Comparison of ENCODE assay signal across 12 cellular contexts in the genomic region with DNA sequence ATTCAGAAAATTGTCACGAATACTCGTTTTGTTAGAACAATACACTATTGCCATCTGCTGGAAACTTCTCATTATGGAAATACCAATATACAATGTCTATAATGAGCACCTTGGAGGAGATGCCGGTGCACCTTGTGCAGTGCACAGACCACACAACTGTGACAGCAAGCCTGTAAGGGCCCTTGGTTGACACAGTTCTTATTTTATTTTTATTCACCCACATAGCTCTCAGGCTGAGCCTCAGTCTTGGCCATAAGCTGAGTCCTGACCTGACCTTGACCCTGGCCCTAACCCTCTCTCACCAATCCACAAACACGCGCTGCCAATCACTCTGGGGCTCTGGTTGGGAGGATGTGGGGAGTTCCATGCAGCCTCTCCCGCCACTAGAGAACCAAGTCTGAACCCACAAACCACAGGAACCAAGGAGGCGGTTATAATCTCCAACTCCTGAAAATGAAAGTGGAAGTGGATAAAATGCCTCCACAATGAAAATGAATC. TPM values are rescaled to one million over a fixed set of nuclear protein-coding genes. Genes with fewer than 3 reads are reported as not detected.
A peak's percentile ranks its signal among the peaks of the same experiment; 100 is the strongest.
DNase-seq lines count a peak whose midpoint lies in the region; ATAC-seq, FAIRE-seq and TF ChIP-seq lines count a peak whose summit lies in the region.
"Had no signal": no experiment of that assay in that cellular context is flagged by ENCODE, and none has a peak within 500 bp of the region (broad histone marks: within the 10 kb centered on the region; RNA-seq: fewer than 3 reads in every experiment).

No MANE protein-coding gene starts in this region.

- DNase-seq in DMS 273 (lab: John Stamatoyannopoulos, UW; ENCODE audit: unreplicated experiment), result peak; percentile 3
- DNase-seq in DMS 273 treated with DMSO at 0.1 percent for 48 hours (lab: John Stamatoyannopoulos, UW), result no peak
- peak; percentile 50 for DNase-seq in RCC 7860 (ENCODE audit: low spot score)
- peak; percentile 23 for DNase-seq in GM12878 (ENCODE audit: low read depth, low spot score)
- DNase-seq in stimulated activated CD8-positive, alpha-beta memory T cell treated with anti-CD3 and anti-CD28 coated beads, Interleukin-15, amount 100 ng/mL, for 48 hours (ENCODE audit: low read depth in 2 of 2), result peak; percentile 18 to 30
- DNase-seq in esophagus muscularis mucosa (ENCODE audit: extremely low spot score), result no peak
- DNase-seq: 8988T had no signal

- SMC1A ChIA-PET in GM12878 (lab: Charles Lee; ENCODE audit: uncharacterized antibody, unreplicated experiment), result no interaction called here

- no peaks in the 10 kb centered on the region for H3K27me3 ChIP-seq in GM12878 (replicated peaks in 1 of 2; ENCODE audit: control insufficient read depth in 2 of 2, insufficient read depth in 2 of 2, low read length in 1 of 2)
- peaks cover 0 to 37% (median 0%) of the 10 kb centered on the region in 4 donors for H3K27me3 ChIP-seq in esophagus muscularis mucosa
- H3K27me3 ChIP-seq: vagina had no signal

- H3K9me3 ChIP-seq in GM12878 (replicated peaks; ENCODE audit: control insufficient read depth, insufficient read depth, low read length), result no peaks in the 10 kb centered on the region; the same call in 1 of the 3 replicates
- peaks cover 0 to 6% (median 0%) of the 10 kb centered on the region in 4 donors for H3K9me3 ChIP-seq in esophagus muscularis mucosa
- H3K9me3 ChIP-seq: vagina had no signal

- BruUV-seq in GM12878 (replicated peaks; lab: Mats Ljungman, UMichigan), result no TSS peak

- peak; percentile 86 for FAIRE-seq in RCC 7860 (lab: Jason Lieb, UNC)
- peak; percentile 64 for FAIRE-seq in GM12878 (lab: Jason Lieb, UNC)

- RAD21 ChIA-PET in GM12878 (lab: Charles Lee; ENCODE audit: unreplicated experiment), result no interaction called here

- TF ChIP-seq RAD21 in GM12878 (IDR thresholded peaks at IDR 0.05; ENCODE audit: insufficient read depth, low read depth, low read length), result no peak

- H3K27ac ChIP-seq in GM12878 (ENCODE audit: control insufficient read depth, insufficient read depth), result no peak overlapping the region
- H3K27ac ChIP-seq in esophagus muscularis mucosa (replicated peaks in 1 of 4), result no peak overlapping the region
- H3K27ac ChIP-seq: vagina had no signal

- no peak overlapping the region for H3K4me3 ChIP-seq in GM12878
- H3K4me3 ChIP-seq in esophagus muscularis mucosa, result no peak overlapping the region
- H3K4me3 ChIP-seq: lung, vagina had no signal

- CTCF ChIA-PET in GM12878 (lab: Yijun Ruan, JAX), result interaction anchor here (0.9 to 1.0 kb wide), 2 partner anchors 8 to 9 kb away, joined by 3 read pairs; a partner anchor contains a TSS

- H3K4me1 ChIP-seq in GM12878 (ENCODE audit: control insufficient read depth, insufficient read depth, low read length), result peaks cover 7% of the 10 kb centered on the region
- no peaks in the 10 kb centered on the region for H3K4me1 ChIP-seq in esophagus muscularis mucosa
- H3K4me1 ChIP-seq: vagina had no signal

- in situ Hi-C loops in GM12878 (cut with MboI), result no loop called here

- H3K9ac ChIP-seq in GM12878 (ENCODE audit: control insufficient read depth, insufficient read depth, low read length), result no peak overlapping the region

- TF ChIP-seq CTCF in GM12878 (IDR thresholded peaks at IDR 0.05 in 2 of 3, conservative IDR thresholded peaks at IDR 0.05 in 1 of 3; ENCODE audit: control insufficient read depth in 2 of 3, extremely low read depth in 1 of 3, insufficient read depth in 1 of 3, low read depth in 3 of 3, low read length in 3 of 3), result no peak
- TF ChIP-seq CTCF in esophagus muscularis mucosa (IDR thresholded peaks at IDR 0.05), result no peak

- 23% methylated on average over 7 of the region's 7 CpGs for WGBS in GM12878 (ENCODE audit: insufficient coverage, insufficient replicate concordance, low lambda C conversion rate, missing lambda C conversion rate)
- WGBS in esophagus muscularis mucosa, result 77% methylated on average over 7 of the region's 7 CpGs

- peak overlapping the region; percentile 57 for H3K4me2 ChIP-seq in GM12878 (ENCODE audit: control insufficient read depth, insufficient read depth)

- H2AFZ ChIP-seq in GM12878 (ENCODE audit: control insufficient read depth, low read depth, low read length), result no peak overlapping the region

- TF ChIP-seq POLR2A in GM12878 (IDR thresholded peaks at IDR 0.05; ENCODE audit: low read depth, low read length) (no peak), esophagus muscularis mucosa (IDR thresholded peaks at IDR 0.05; ENCODE audit: low read depth) (no peak), GM18505 (IDR thresholded peaks at IDR 0.05; ENCODE audit: borderline replicate concordance, extremely low read depth, insufficient read depth, insufficient read length) (no peak)

- ATAC-seq in GM12878, result peak; percentile 76
- no peak for ATAC-seq in HG03025 (IDR thresholded peaks at IDR 0.05; ENCODE audit: low FRiP score, unreplicated experiment)
- no peak for ATAC-seq in GM18505 (IDR thresholded peaks at IDR 0.05; ENCODE audit: unreplicated experiment)

- H3K79me2 ChIP-seq in GM12878 (ENCODE audit: control insufficient read depth, insufficient read depth, low read length), result no peaks in the 10 kb centered on the region

- TF ChIP-seq EP300 in GM12878 (IDR thresholded peaks at IDR 0.05; ENCODE audit: borderline replicate concordance in 1 of 2, control insufficient read depth in 1 of 2, low read depth in 2 of 2, low read length in 2 of 2) (no peak), esophagus muscularis mucosa (IDR thresholded peaks at IDR 0.05) (no peak)

- H4K20me1 ChIP-seq in GM12878 (ENCODE audit: control insufficient read depth, insufficient read depth), result no peaks in the 10 kb centered on the region

- H3K36me3 ChIP-seq in GM12878 (ENCODE audit: control insufficient read depth in 2 of 2, insufficient read depth in 2 of 2, low read length in 1 of 2), result no peaks in the 10 kb centered on the region
- no peaks in the 10 kb centered on the region for H3K36me3 ChIP-seq in esophagus muscularis mucosa
- H3K36me3 ChIP-seq: vagina had no signal

- intact Hi-C loops in GM12878 (cut with micrococcal nuclease; ENCODE audit: unreplicated experiment), result no loop called here
- intact Hi-C loops in esophagus muscularis mucosa (cut with DNase I), result no loop called here

- POLR2A ChIA-PET in GM12878 (lab: Charles Lee), result no interaction called here

TF ChIP-seq in GM12878, 131 proteins besides CTCF, POLR2A, EP300 and RAD21 (continues in another document):
- TF ChIP-seq ZNF384 (IDR thresholded peaks at IDR 0.05; ENCODE audit: borderline replicate concordance, low read depth, low read length), result no peak
- peak; percentile 82 for TF ChIP-seq CBFB (IDR thresholded peaks at IDR 0.05; ENCODE audit: low read depth)
- peak; percentile 65 for TF ChIP-seq NFIC (IDR thresholded peaks at IDR 0.05; ENCODE audit: low read depth, low read length)
- peak; percentile 49; the same call in 1 of the 2 replicates for TF ChIP-seq BCL11A (IDR thresholded peaks at IDR 0.05; ENCODE audit: low read depth, low read length)

RNA-seq across cellular contexts. Expression of a gene that starts 7.6 kb away (rescaled TPM):
- not detected in 2 replicates for total RNA-seq in GM12878 (2013; cell fraction: nucleolus; rRNA removed)
- total RNA-seq in GM12878 (2014; rRNA removed), result 0.16 TPM in 1 of 2 replicates, not detected in the other
- not detected in 2 replicates for total RNA-seq in GM12878 (2014; rRNA removed; fragmentation: Illumina TruSeq; extraction: Trizol)
- total RNA-seq in GM12878 (2021), result not detected in 2 replicates
- not detected for polyA plus RNA-seq in GM12878 (2011; ENCODE audit: low read depth)
- not detected in 2 replicates for polyA plus RNA-seq in GM12878 (2011; rRNA removed)
- not detected in 2 replicates for polyA plus RNA-seq in GM12878 (2011; cell fraction: cytosol; rRNA removed)
- polyA plus RNA-seq in GM12878 (2011; cell fraction: nucleus; rRNA removed), result not detected in 2 replicates
- polyA plus RNA-seq in GM12878 (2012), result not detected in 2 replicates
- polyA plus RNA-seq in GM12878 (2014; fragmentation: Illumina TruSeq; extraction: Trizol), result not detected in 2 replicates
- not detected for polyA plus RNA-seq in GM12878 (2014; fragmentation: Nextera tagmentation; extraction: Ambion mirVana)
- polyA plus RNA-seq in GM12878 (2014; rRNA removed), result not detected in 2 replicates
- polyA plus RNA-seq in GM12878 (2016; fragmentation: Nextera tagmentation; extraction: Ambion mirVana), result not detected
- polyA minus RNA-seq in GM12878 (2011; rRNA and poly(A)+ RNA removed), result not detected in 2 replicates
- polyA minus RNA-seq in GM12878 (2011; cell fraction: cytosol; rRNA and poly(A)+ RNA removed), result not detected in 2 replicates
- not detected in 2 replicates for polyA minus RNA-seq in GM12878 (2011; cell fraction: nucleus; rRNA and poly(A)+ RNA removed)
- not detected for total RNA-seq in esophagus muscularis mucosa
- total RNA-seq: activated CD8-positive, alpha-beta memory T cell treated with anti-CD3 and anti-CD28 coated beads for 36 hours; lung; vagina had no signal
- polyA plus RNA-seq: lung had no signal

RNA-seq across cellular contexts. Expression of a gene that starts 16.9 kb away (rescaled TPM):
- 5.5 and 5.7 TPM in 2 replicates for total RNA-seq in GM12878 (2013; cell fraction: nucleolus; rRNA removed)
- total RNA-seq in GM12878 (2014; rRNA removed) (31.9 and 33.8 TPM in 2 replicates), GM12878 (2014; rRNA removed; fragmentation: Illumina TruSeq; extraction: Trizol) (17.6 and 17.9 TPM in 2 replicates), GM12878 (2021) (30.0 and 31.2 TPM in 2 replicates), esophagus muscularis mucosa (under 1 TPM in 1 of 4 donors, not detected in 3; 0.80 TPM)
- 4.7 TPM for polyA plus RNA-seq in GM12878 (2011; ENCODE audit: low read depth)
- polyA plus RNA-seq in GM12878 (2011; rRNA removed) (2.9 and 3.6 TPM in 2 replicates), GM12878 (2014; fragmentation: Illumina TruSeq; extraction: Trizol) (16.5 and 19.2 TPM in 2 replicates), GM12878 (2014; fragmentation: Nextera tagmentation; extraction: Ambion mirVana) (10 to 100 TPM in 1 of 2 experiments, 1 to 10 TPM in 1; 2.8 to 12.1 TPM), GM12878 (2014; rRNA removed) (35.8 and 41.1 TPM in 2 replicates), GM12878 (2016; fragmentation: Nextera tagmentation; extraction: Ambion mirVana) (10 to 100 TPM; 31.4 to 33.3 TPM)
- polyA plus RNA-seq in GM12878 (2011; cell fraction: cytosol; rRNA removed), result 3.9 and 6.6 TPM in 2 replicates
- polyA plus RNA-seq in GM12878 (2011; cell fraction: nucleus; rRNA removed), result 6.9 and 8.3 TPM in 2 replicates
- 8.4 and 10.6 TPM in 2 replicates for polyA plus RNA-seq in GM12878 (2012)
- 0.88 and 2.7 TPM in 2 replicates for polyA minus RNA-seq in GM12878 (2011; rRNA and poly(A)+ RNA removed)
- polyA minus RNA-seq in GM12878 (2011; cell fraction: cytosol; rRNA and poly(A)+ RNA removed), result 1.8 and 1.9 TPM in 2 replicates
- polyA minus RNA-seq in GM12878 (2011; cell fraction: nucleus; rRNA and poly(A)+ RNA removed), result 1.6 and 2.5 TPM in 2 replicates

Comparison
In these comparisons a context has a peak if more than half of its experiments do, and no peak if none do; other contexts are left out.
1. DNase-seq: peak in DMS 273 (single experiment), RCC 7860 (single experiment), GM12878 (single experiment) and stimulated activated CD8-positive, alpha-beta memory T cell treated with anti-CD3 and anti-CD28 coated beads, Interleukin-15, amount 100 ng/mL, for 48 hours (2 of 2); none in DMS 273 treated with DMSO at 0.1 percent for 48 hours (single experiment) and esophagus muscularis mucosa (single experiment).